Comparison of ENCODE assay signal across 9 cellular contexts in genomic region chr17:63552211-63552610, GRCh38. TPM values are rescaled to one million over a fixed set of nuclear protein-coding genes. Genes with fewer than 3 reads are reported as not detected.
DNase-seq lines count a peak whose midpoint lies in the region; ATAC-seq and TF ChIP-seq lines count a peak whose summit lies in the region.
"Had no signal": no experiment of that assay in that cellular context is flagged by ENCODE, and none has a peak within 500 bp of the region (broad histone marks: within the 10 kb centered on the region; RNA-seq: fewer than 3 reads in every experiment).

No MANE protein-coding gene starts in this region.

- H3K4me1 Mint-ChIP-seq in activated CD4-positive, alpha-beta T cell treated with anti-CD3 and anti-CD28 coated beads, Interleukin-2, amount 10 ng/mL, durations not matched to agents 24 days and 14 days = peaks cover 45% of the 10 kb centered on the region
- H3K4me1 Mint-ChIP-seq in glutamatergic neuron (ENCODE audit: low read depth, unreplicated experiment) = peaks cover 24% of the 10 kb centered on the region
- H3K4me1 Mint-ChIP-seq in stimulated activated naive CD8-positive, alpha-beta T cell treated with anti-CD3 and anti-CD28 coated beads, Interleukin-15, amount 100 ng/mL, for 72 hours = peaks cover 56% of the 10 kb centered on the region

- H3K4me3 Mint-ChIP-seq in activated CD4-positive, alpha-beta T cell treated with anti-CD3 and anti-CD28 coated beads, Interleukin-2, amount 10 ng/mL, durations not matched to agents 24 days and 14 days = peak overlapping the region; percentile 87
- peak overlapping the region; percentile 93 for H3K4me3 Mint-ChIP-seq in glutamatergic neuron (ENCODE audit: unreplicated experiment)
- H3K4me3 Mint-ChIP-seq in stimulated activated naive CD8-positive, alpha-beta T cell treated with anti-CD3 and anti-CD28 coated beads, Interleukin-15, amount 100 ng/mL, for 72 hours = peak overlapping the region; percentile 97 to 98

- no peaks in the 10 kb centered on the region for H3K9me3 Mint-ChIP-seq in activated CD4-positive, alpha-beta T cell treated with anti-CD3 and anti-CD28 coated beads, Interleukin-2, amount 10 ng/mL, durations not matched to agents 24 days and 14 days
- peaks cover 1% of the 10 kb centered on the region for H3K9me3 Mint-ChIP-seq in glutamatergic neuron (ENCODE audit: unreplicated experiment)
- peaks cover 0 to 5% of the 10 kb centered on the region in 2 donors for H3K9me3 Mint-ChIP-seq in stimulated activated naive CD8-positive, alpha-beta T cell treated with anti-CD3 and anti-CD28 coated beads, Interleukin-15, amount 100 ng/mL, for 72 hours

- TF ChIP-seq CTCF in WI38 (IDR thresholded peaks at IDR 0.05; ENCODE audit: low read depth, low read length) (no peak), glutamatergic neuron (IDR thresholded peaks at IDR 0.05; ENCODE audit: partially characterized antibody, unreplicated experiment) (no peak)

- intact Hi-C loops in activated CD4-positive, alpha-beta T cell treated with anti-CD3 and anti-CD28 coated beads, Interleukin-2, amount 10 ng/mL, durations not matched to agents 24 days and 14 days (cut with micrococcal nuclease) = loop anchor here (5.0 kb wide), 3 partner anchors 105 to 290 kb away; partner anchors contain the start of genes CYB561, FTSJ3, PSMC5 and SMARCD2

- peak overlapping the region; percentile 82 for H3K4me3 ChIP-seq in WI38 (ENCODE audit: low read depth, low read length)

- no peak overlapping the region for H3K27ac Mint-ChIP-seq in activated CD4-positive, alpha-beta T cell treated with anti-CD3 and anti-CD28 coated beads, Interleukin-2, amount 10 ng/mL, durations not matched to agents 24 days and 14 days
- peak overlapping the region; percentile 83 for H3K27ac Mint-ChIP-seq in glutamatergic neuron (ENCODE audit: unreplicated experiment)
- H3K27ac Mint-ChIP-seq in stimulated activated naive CD8-positive, alpha-beta T cell treated with anti-CD3 and anti-CD28 coated beads, Interleukin-15, amount 100 ng/mL, for 72 hours = no peak overlapping the region

- H3K36me3 Mint-ChIP-seq in activated CD4-positive, alpha-beta T cell treated with anti-CD3 and anti-CD28 coated beads, Interleukin-2, amount 10 ng/mL, durations not matched to agents 24 days and 14 days (ENCODE audit: low read depth) = peaks cover 37% of the 10 kb centered on the region
- no peaks in the 10 kb centered on the region for H3K36me3 Mint-ChIP-seq in glutamatergic neuron (ENCODE audit: unreplicated experiment)

- ATAC-seq in stimulated activated naive CD8-positive, alpha-beta T cell treated with anti-CD3 and anti-CD28 coated beads, Interleukin-15, amount 100 ng/mL, for 72 hours = no peak
- ATAC-seq in GM18858 (IDR thresholded peaks at IDR 0.05; ENCODE audit: unreplicated experiment) (no peak), HG02884 (IDR thresholded peaks at IDR 0.05; ENCODE audit: unreplicated experiment) (no peak)

- DNase-seq in activated CD4-positive, alpha-beta T cell treated with anti-CD3 and anti-CD28 coated beads, Interleukin-2, amount 10 ng/mL, durations not matched to agents 24 days and 14 days = no peak
- no peak for DNase-seq in activated CD4-positive, alpha-beta T cell treated with anti-CD3 and anti-CD28 coated beads, Interleukin-2, amount 50 U/mL, for 4 hours
- DNase-seq in glutamatergic neuron = no peak
- DNase-seq in stimulated activated naive CD8-positive, alpha-beta T cell treated with anti-CD3 and anti-CD28 coated beads, Interleukin-15, amount 100 ng/mL, for 72 hours = no peak
- DNase-seq in retina = no peak
- DNase-seq: SIG-M5 had no signal

- H3K27me3 Mint-ChIP-seq in activated CD4-positive, alpha-beta T cell treated with anti-CD3 and anti-CD28 coated beads, Interleukin-2, amount 10 ng/mL, durations not matched to agents 24 days and 14 days = no peaks in the 10 kb centered on the region
- peaks cover 4% of the 10 kb centered on the region for H3K27me3 Mint-ChIP-seq in glutamatergic neuron (ENCODE audit: unreplicated experiment)
- no peaks in the 10 kb centered on the region for H3K27me3 Mint-ChIP-seq in stimulated activated naive CD8-positive, alpha-beta T cell treated with anti-CD3 and anti-CD28 coated beads, Interleukin-15, amount 100 ng/mL, for 72 hours

RNA-seq across cellular contexts. Expression of gene DCAF7, which starts 1.9 kb away (rescaled TPM):
- total RNA-seq in activated CD4-positive, alpha-beta T cell treated with anti-CD3 and anti-CD28 coated beads, Interleukin-2, amount 10 ng/mL, durations not matched to agents 24 days and 14 days = 113 and 115 TPM in 2 replicates
- total RNA-seq in glutamatergic neuron (ENCODE audit: unreplicated experiment) = 137 TPM

RNA-seq across cellular contexts. Expression of gene KCNH6, which starts 29.1 kb away (rescaled TPM):
- not detected in 2 replicates for total RNA-seq in activated CD4-positive, alpha-beta T cell treated with anti-CD3 and anti-CD28 coated beads, Interleukin-2, amount 10 ng/mL, durations not matched to agents 24 days and 14 days
- total RNA-seq in glutamatergic neuron (ENCODE audit: unreplicated experiment) = 4.1 TPM

RNA-seq across cellular contexts. Expression of gene TACO1, which starts 48.5 kb away (rescaled TPM):
- 27.4 and 27.9 TPM in 2 replicates for total RNA-seq in activated CD4-positive, alpha-beta T cell treated with anti-CD3 and anti-CD28 coated beads, Interleukin-2, amount 10 ng/mL, durations not matched to agents 24 days and 14 days
- 23.2 TPM for total RNA-seq in glutamatergic neuron (ENCODE audit: unreplicated experiment)
